In genomic region chr20:31699801-31700728, GRCh38 we compare ENCODE assay signal across 8 cellular contexts. TPM values are rescaled to one million over a fixed set of nuclear protein-coding genes. Genes with fewer than 3 reads are reported as not detected.
DNase-seq lines count a peak whose midpoint lies in the region; ATAC-seq, FAIRE-seq and TF ChIP-seq lines count a peak whose summit lies in the region.

No MANE protein-coding gene starts in this region.

- H3K4me3 Mint-ChIP-seq in activated T-cell treated with anti-CD3 and anti-CD28 coated beads, Interleukin-2, amount 50 U/mL, for 72 hours: peak overlapping the region; percentile 43 to 92

- 0 out of 2 replicates have a peak, but pooled peaks cover 2% of the 10 kb centered on the region for H4K20me1 ChIP-seq in GM12878 (ENCODE audit: control insufficient read depth, insufficient read depth)

- H3K36me3 Mint-ChIP-seq in activated T-cell treated with anti-CD3 and anti-CD28 coated beads, Interleukin-2, amount 50 U/mL, for 72 hours (ENCODE audit: insufficient read depth in 2 of 2): peaks cover 9 to 38% of the 10 kb centered on the region in 2 donors

- H3K36me3 ChIP-seq in GM12878 (ENCODE audit: control insufficient read depth in 2 of 2, insufficient read depth in 2 of 2, low read length in 1 of 2): peaks cover 7 to 8% of the 10 kb centered on the region in 2 experiments; a peak in 3 of 4 replicates
- peaks cover 6% of the 10 kb centered on the region in 2 donors for H3K36me3 ChIP-seq in mucosa of rectum (ENCODE audit: control insufficient read depth in 2 of 2, insufficient read depth in 2 of 2, low read length in 2 of 2)
- H3K36me3 ChIP-seq in tibial nerve: peaks cover 0 to 15% (median 0%) of the 10 kb centered on the region in 3 donors

- no peak for FAIRE-seq in GM12878 (lab: Jason Lieb, UNC)

- no peak for ATAC-seq in activated T-cell treated with anti-CD3 and anti-CD28 coated beads, Interleukin-2, amount 50 U/mL, for 72 hours (replicated peaks in 1 of 2)
- ATAC-seq in GM12878 (no peak), HG02571 (IDR thresholded peaks at IDR 0.05; ENCODE audit: unreplicated experiment) (no peak)

- TF ChIP-seq POLR2A in GM12878 (IDR thresholded peaks at IDR 0.05; ENCODE audit: low read depth, low read length): no peak
- TF ChIP-seq POLR2A in tibial nerve (IDR thresholded peaks at IDR 0.05): no peak

- no peak overlapping the region for H3K9ac ChIP-seq in GM12878 (ENCODE audit: control insufficient read depth, insufficient read depth, low read length)
- H3K9ac ChIP-seq in mucosa of rectum (ENCODE audit: low read depth in 1 of 2, low read length in 2 of 2): no peak overlapping the region

- H3K4me3 ChIP-seq in GM12878 (no peak overlapping the region), mucosa of rectum (ENCODE audit: low read length in 2 of 2) (no peak overlapping the region), tibial nerve (no peak overlapping the region)

- H3K79me2 ChIP-seq in GM12878 (ENCODE audit: control insufficient read depth, insufficient read depth, low read length): peaks cover 38% of the 10 kb centered on the region

- H3K4me1 Mint-ChIP-seq in activated T-cell treated with anti-CD3 and anti-CD28 coated beads, Interleukin-2, amount 50 U/mL, for 72 hours (ENCODE audit: low read depth): peaks cover 78% of the 10 kb centered on the region

- TF ChIP-seq RAD21 in GM12878 (IDR thresholded peaks at IDR 0.05; ENCODE audit: insufficient read depth, low read depth, low read length): no peak

- intact Hi-C loops in GM12878 (cut with micrococcal nuclease; ENCODE audit: unreplicated experiment): no loop called here

- peak overlapping the region; percentile 99 for H3K27ac Mint-ChIP-seq in activated T-cell treated with anti-CD3 and anti-CD28 coated beads, Interleukin-2, amount 50 U/mL, for 72 hours

- H2AFZ ChIP-seq in GM12878 (ENCODE audit: control insufficient read depth, low read depth, low read length): no peak overlapping the region

- POLR2A ChIA-PET in GM12878 (lab: Charles Lee): interaction anchor here (0.6 to 5.3 kb wide), 12 partner anchors 9 to 48 kb away, joined by 3 to 25 read pairs (median 4); partner anchors contain the start of gene BCL2L1

- H3K4me2 ChIP-seq in GM12878 (ENCODE audit: control insufficient read depth, insufficient read depth): no peak overlapping the region

- BruUV-seq in GM12878 (replicated peaks; lab: Mats Ljungman, UMichigan): TSS peak; percentile 6

- SMC1A ChIA-PET in GM12878 (lab: Charles Lee; ENCODE audit: uncharacterized antibody, unreplicated experiment): interaction anchor here (0.6 to 4.6 kb wide), 13 partner anchors 8 to 73 kb away, joined by 3 to 56 read pairs (median 6); partner anchors contain the start of gene BCL2L1

- peak overlapping the region; percentile 60 for H3K27ac ChIP-seq in GM12878 (ENCODE audit: control insufficient read depth, insufficient read depth)
- peak overlapping the region; percentile 78 to 79 for H3K27ac ChIP-seq in mucosa of rectum (ENCODE audit: low read depth in 2 of 2, low read length in 2 of 2)
- peak overlapping the region; percentile 28 to 94 (median 80) for H3K27ac ChIP-seq in tibial nerve

- no peaks in the 10 kb centered on the region for H3K27me3 Mint-ChIP-seq in activated T-cell treated with anti-CD3 and anti-CD28 coated beads, Interleukin-2, amount 50 U/mL, for 72 hours (ENCODE audit: low read depth)

- peaks cover 0 to 1% of the 10 kb centered on the region in 2 donors for H3K9me3 Mint-ChIP-seq in activated T-cell treated with anti-CD3 and anti-CD28 coated beads, Interleukin-2, amount 50 U/mL, for 72 hours

- RAD21 ChIA-PET in GM12878 (lab: Charles Lee; ENCODE audit: unreplicated experiment): interaction anchor here (0.8 to 5.3 kb wide), 8 partner anchors 15 to 38 kb away, joined by 3 to 52 read pairs (median 6); partner anchors contain the start of gene BCL2L1

- in situ Hi-C loops in GM12878 (cut with MboI): no loop called here

- DNase-seq in activated T-cell treated with anti-CD3 and anti-CD28 coated beads, Interleukin-2, amount 50 U/mL, for 72 hours: no peak
- DNase-seq in activated T-cell treated with anti-CD3 and anti-CD28 coated beads, Interleukin-2, amount 50 U/mL, for 48 hours: no peak
- DNase-seq in GM12878 (ENCODE audit: low read depth, low spot score): no peak
- DNase-seq in tibial nerve (ENCODE audit: low spot score in 2 of 2): no peak
- DNase-seq in NCI-H2081 treated with DMSO at 0.1 percent for 48 hours (lab: John Stamatoyannopoulos, UW): no peak
- no peak for DNase-seq in cerebellar cortex (ENCODE audit: low spot score)

- TF ChIP-seq CTCF in GM12878 (IDR thresholded peaks at IDR 0.05 in 2 of 3, conservative IDR thresholded peaks at IDR 0.05 in 1 of 3; ENCODE audit: control insufficient read depth in 2 of 3, extremely low read depth in 1 of 3, insufficient read depth in 1 of 3, low read depth in 3 of 3, low read length in 3 of 3) (no peak), tibial nerve (IDR thresholded peaks at IDR 0.05) (no peak)

- no peak for TF ChIP-seq EP300 in GM12878 (IDR thresholded peaks at IDR 0.05; ENCODE audit: borderline replicate concordance in 1 of 2, control insufficient read depth in 1 of 2, low read depth in 2 of 2, low read length in 2 of 2)
- no peak for TF ChIP-seq EP300 in tibial nerve (IDR thresholded peaks at IDR 0.05)

- WGBS in GM12878 (ENCODE audit: insufficient coverage, insufficient replicate concordance, low lambda C conversion rate, missing lambda C conversion rate): 77% methylated on average over 7 of the region's 7 CpGs
- 95 to 98% methylated on average over 7 of the region's 7 CpGs for WGBS in tibial nerve, 2 donors

- H3K9me3 ChIP-seq in GM12878 (replicated peaks; ENCODE audit: control insufficient read depth, insufficient read depth, low read length) (no peaks in the 10 kb centered on the region), mucosa of rectum (ENCODE audit: control insufficient read depth in 2 of 2, low read length in 2 of 2) (no peaks in the 10 kb centered on the region), tibial nerve (no peaks in the 10 kb centered on the region)

- CTCF ChIA-PET in GM12878 (lab: Yijun Ruan, JAX): interaction anchor here (0.9 to 25.1 kb wide), 8 partner anchors 9 to 131 kb away, joined by 3 to 254 read pairs (median 6); partner anchors contain the start of gene BCL2L1

- H3K4me1 ChIP-seq in GM12878 (ENCODE audit: control insufficient read depth, insufficient read depth, low read length): peaks cover 21% of the 10 kb centered on the region
- peaks cover 27 to 31% of the 10 kb centered on the region in 2 donors for H3K4me1 ChIP-seq in mucosa of rectum (ENCODE audit: control insufficient read depth in 2 of 2, insufficient read depth in 2 of 2, low read length in 2 of 2)
- peaks cover 2 to 81% (median 56%) of the 10 kb centered on the region in 4 donors for H3K4me1 ChIP-seq in tibial nerve

- H3K27me3 ChIP-seq in GM12878 (replicated peaks in 1 of 2; ENCODE audit: control insufficient read depth in 2 of 2, insufficient read depth in 2 of 2, low read length in 1 of 2) (no peaks in the 10 kb centered on the region), mucosa of rectum (ENCODE audit: control insufficient read depth in 2 of 2, insufficient read depth in 2 of 2, low read length in 2 of 2) (no peaks in the 10 kb centered on the region), tibial nerve (no peaks in the 10 kb centered on the region)

RNA-seq across cellular contexts. Expression of gene BCL2L1, which starts 22.6 kb away (rescaled TPM):
- 100 to 1,000 TPM; 120 to 152 TPM for total RNA-seq in activated T-cell treated with anti-CD3 and anti-CD28 coated beads, Interleukin-2, amount 50 U/mL, for 72 hours
- total RNA-seq in GM12878 (2013; cell fraction: nucleolus; rRNA removed): 61.4 and 67.7 TPM in 2 replicates
- total RNA-seq in GM12878 (2014; rRNA removed) (61.7 and 67.5 TPM in 2 replicates), GM12878 (2014; rRNA removed; fragmentation: Illumina TruSeq; extraction: Trizol) (38.6 and 39.0 TPM in 2 replicates), GM12878 (2021) (55.1 and 60.0 TPM in 2 replicates), tibial nerve (100 to 1,000 TPM; 105 to 138 (median 119) TPM)
- polyA plus RNA-seq in GM12878 (2011; ENCODE audit: low read depth): 13.0 TPM
- polyA plus RNA-seq in GM12878 (2011; rRNA removed) (34.0 and 48.0 TPM in 2 replicates), GM12878 (2014; fragmentation: Illumina TruSeq; extraction: Trizol) (45.0 and 59.3 TPM in 2 replicates), GM12878 (2014; fragmentation: Nextera tagmentation; extraction: Ambion mirVana) (1 to 10 TPM in 1 of 2 experiments, under 1 TPM in 1; 0.63 to 3.4 TPM), GM12878 (2014; rRNA removed) (64.1 and 67.7 TPM in 2 replicates), GM12878 (2016; fragmentation: Nextera tagmentation; extraction: Ambion mirVana) (10 to 100 TPM; 36.1 to 39.3 TPM)
- 40.9 and 48.0 TPM in 2 replicates for polyA plus RNA-seq in GM12878 (2011; cell fraction: cytosol; rRNA removed)
- polyA plus RNA-seq in GM12878 (2011; cell fraction: nucleus; rRNA removed): 27.0 and 32.1 TPM in 2 replicates
- 22.9 and 26.3 TPM in 2 replicates for polyA plus RNA-seq in GM12878 (2012)
- polyA minus RNA-seq in GM12878 (2011; rRNA and poly(A)+ RNA removed): 28.4 and 43.1 TPM in 2 replicates
- polyA minus RNA-seq in GM12878 (2011; cell fraction: cytosol; rRNA and poly(A)+ RNA removed): 10.7 and 12.1 TPM in 2 replicates
- polyA minus RNA-seq in GM12878 (2011; cell fraction: nucleus; rRNA and poly(A)+ RNA removed): 28.4 and 41.5 TPM in 2 replicates

RNA-seq across cellular contexts. Expression of gene TPX2, which starts 39.0 kb away (rescaled TPM):
- total RNA-seq in activated T-cell treated with anti-CD3 and anti-CD28 coated beads, Interleukin-2, amount 50 U/mL, for 72 hours: 100 to 1,000 TPM; 114 to 132 TPM
- 35.7 and 36.7 TPM in 2 replicates for total RNA-seq in GM12878 (2013; cell fraction: nucleolus; rRNA removed)
- total RNA-seq in GM12878 (2014; rRNA removed): 84.4 and 96.5 TPM in 2 replicates
- total RNA-seq in GM12878 (2014; rRNA removed; fragmentation: Illumina TruSeq; extraction: Trizol): 88.6 and 93.6 TPM in 2 replicates
- total RNA-seq in GM12878 (2021): 101 and 104 TPM in 2 replicates
- 38.3 TPM for polyA plus RNA-seq in GM12878 (2011; ENCODE audit: low read depth)
- polyA plus RNA-seq in GM12878 (2011; rRNA removed): 68.5 and 73.4 TPM in 2 replicates
- 28.5 and 39.2 TPM in 2 replicates for polyA plus RNA-seq in GM12878 (2011; cell fraction: cytosol; rRNA removed)
- polyA plus RNA-seq in GM12878 (2011; cell fraction: nucleus; rRNA removed): 284 and 348 TPM in 2 replicates
- 45.1 and 52.6 TPM in 2 replicates for polyA plus RNA-seq in GM12878 (2012)
- 144 and 168 TPM in 2 replicates for polyA plus RNA-seq in GM12878 (2014; fragmentation: Illumina TruSeq; extraction: Trizol)
- 10 to 100 TPM; 29.7 to 40.7 TPM for polyA plus RNA-seq in GM12878 (2014; fragmentation: Nextera tagmentation; extraction: Ambion mirVana)
- polyA plus RNA-seq in GM12878 (2014; rRNA removed): 61.7 and 62.9 TPM in 2 replicates
- 100 to 1,000 TPM; 120 to 123 TPM for polyA plus RNA-seq in GM12878 (2016; fragmentation: Nextera tagmentation; extraction: Ambion mirVana)
- polyA minus RNA-seq in GM12878 (2011; rRNA and poly(A)+ RNA removed): 49.3 and 54.1 TPM in 2 replicates
- 19.1 and 20.0 TPM in 2 replicates for polyA minus RNA-seq in GM12878 (2011; cell fraction: cytosol; rRNA and poly(A)+ RNA removed)
- 79.5 and 103 TPM in 2 replicates for polyA minus RNA-seq in GM12878 (2011; cell fraction: nucleus; rRNA and poly(A)+ RNA removed)
- 1 to 10 TPM in 1 of 4 donors, under 1 TPM in 3; 0.21 to 2.7 (median 0.40) TPM for total RNA-seq in tibial nerve

Comparison
In these comparisons a context has a peak if more than half of its experiments do, and no peak if none do; other contexts are left out.
1. RNA of gene TPX2, which starts 39.0 kb away (total RNA-seq): 114 to 132 TPM in activated T-cell treated with anti-CD3 and anti-CD28 coated beads, Interleukin-2, amount 50 U/mL, for 72 hours and 35.7 to 104 TPM in GM12878; 0.21 to 2.7 TPM in tibial nerve; every median in the first group is over 4 times any median in the second.
2. Peak in every context shown above with its lines, with median percentiles within 50 percentile points of each other: H3K27ac ChIP-seq.